In the genomic region with DNA sequence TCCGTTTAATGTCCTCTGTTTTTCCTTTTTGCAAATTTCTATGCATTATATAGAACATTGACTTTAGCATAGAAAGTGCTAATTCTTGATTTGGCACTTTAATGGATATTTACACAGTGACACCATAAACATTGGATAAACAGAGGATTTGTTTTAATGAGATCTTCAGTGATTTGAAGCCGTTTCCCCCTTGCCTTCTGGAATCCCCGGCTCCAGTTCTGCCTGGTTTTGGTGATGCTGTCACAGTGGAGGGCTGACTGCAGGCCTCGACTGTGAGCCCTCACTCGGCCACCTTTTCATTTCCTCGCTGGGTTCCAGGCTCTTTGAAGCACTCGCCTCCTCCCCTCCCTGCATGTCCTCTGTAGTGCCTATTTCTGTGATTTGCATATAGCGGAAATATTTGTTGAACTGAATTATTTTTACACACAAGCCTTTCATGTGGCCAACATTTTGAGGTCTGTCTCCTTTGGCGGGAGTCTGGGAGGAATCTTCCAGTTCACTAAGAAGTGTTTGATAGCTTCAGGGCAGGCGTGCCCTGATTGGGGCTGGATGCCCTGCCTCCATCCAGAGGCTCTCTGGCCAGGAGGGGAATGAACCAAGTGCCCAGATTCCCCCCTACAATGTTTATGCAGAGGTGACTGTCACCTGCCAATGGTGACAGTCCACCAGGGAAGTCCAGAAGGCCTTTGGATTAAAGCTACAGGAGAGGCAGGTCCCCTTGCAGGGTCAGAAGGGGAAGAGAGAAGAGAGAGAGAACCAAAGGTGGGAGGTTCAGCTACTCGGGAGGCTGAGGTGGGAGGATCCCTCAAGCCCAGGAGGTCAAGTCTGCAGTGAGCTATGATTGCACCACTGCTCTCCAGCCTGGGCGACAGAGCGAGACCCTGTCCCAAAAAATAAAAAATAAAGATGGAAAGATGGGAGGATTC, we compare ENCODE assay signal across 10 cellular contexts.
DNase-seq lines count a peak whose midpoint lies in the region; ATAC-seq, FAIRE-seq and TF ChIP-seq lines count a peak whose summit lies in the region.
"Had no signal": no experiment of that assay in that cellular context is flagged by ENCODE, and none has a peak within 500 bp of the region (broad histone marks: within the 10 kb centered on the region; RNA-seq: fewer than 3 reads in every experiment).

No MANE protein-coding gene starts in this region.

- no peaks in the 10 kb centered on the region for H3K27me3 ChIP-seq in stomach

- intact Hi-C loops in stomach (cut with DNase I; ENCODE audit: low total_unique reads): loop anchor here (10.0 kb wide), 1 partner anchor 50 kb away; no protein-coding TSS in a partner anchor

- 67 to 79% (median 73%) methylated on average over 12 to 13 of the region's 13 CpGs for WGBS in stomach, 5 donors

- no peaks in the 10 kb centered on the region for H3K36me3 ChIP-seq in stomach

- FAIRE-seq in D721Med (lab: Jason Lieb, UNC): no peak
- FAIRE-seq: colon had no signal

- no peaks in the 10 kb centered on the region for H3K36me3 Mint-ChIP-seq in activated T-cell treated with anti-CD3 and anti-CD28 coated beads, Interleukin-2, amount 50 U/mL, for 72 hours (ENCODE audit: insufficient read depth in 2 of 2)

- peaks cover 34% of the 10 kb centered on the region for H3K4me1 Mint-ChIP-seq in activated T-cell treated with anti-CD3 and anti-CD28 coated beads, Interleukin-2, amount 50 U/mL, for 72 hours (ENCODE audit: low read depth)

- no peaks in the 10 kb centered on the region for H3K27me3 Mint-ChIP-seq in activated T-cell treated with anti-CD3 and anti-CD28 coated beads, Interleukin-2, amount 50 U/mL, for 72 hours (ENCODE audit: low read depth)

- peak overlapping the region in 4 of 5 donors; percentile 43 to 90 (median 59) for H3K27ac ChIP-seq in stomach
- H3K27ac ChIP-seq: SK-N-MC had no signal

- no peak for DNase-seq in activated T-cell treated with anti-CD3 and anti-CD28 coated beads, Interleukin-2, amount 50 U/mL, for 72 hours
- DNase-seq in activated T-cell treated with anti-CD3 and anti-CD28 coated beads for 4 hours (no peak), astrocyte of the hippocampus (ENCODE audit: low read depth, low spot score) (peak; percentile 69), stomach (no peak), NCI-H187 treated with DMSO at 0.1 percent for 48 hours (lab: John Stamatoyannopoulos, UW) (no peak), 8988T (no peak), D721Med (ENCODE audit: insufficient read length, low spot score) (no peak)

- peak overlapping the region; percentile 3 to 12 for H3K4me3 Mint-ChIP-seq in activated T-cell treated with anti-CD3 and anti-CD28 coated beads, Interleukin-2, amount 50 U/mL, for 72 hours

- no peak overlapping the region for H3K27ac Mint-ChIP-seq in activated T-cell treated with anti-CD3 and anti-CD28 coated beads, Interleukin-2, amount 50 U/mL, for 72 hours

- no peaks in the 10 kb centered on the region for H3K9me3 ChIP-seq in stomach

- ATAC-seq in activated T-cell treated with anti-CD3 and anti-CD28 coated beads, Interleukin-2, amount 50 U/mL, for 72 hours (replicated peaks in 1 of 2): no peak
- peak; percentile 40 for ATAC-seq in HG02759 (IDR thresholded peaks at IDR 0.05; ENCODE audit: unreplicated experiment)

- no peak for TF ChIP-seq EP300 in stomach (IDR thresholded peaks at IDR 0.05)

- H3K4me3 ChIP-seq in stomach: no peak overlapping the region
- H3K4me3 ChIP-seq: SK-N-MC had no signal

- TF ChIP-seq POLR2A in stomach (IDR thresholded peaks at IDR 0.05): no peak

- TF ChIP-seq CTCF in stomach (IDR thresholded peaks at IDR 0.05): no peak
- TF ChIP-seq CTCF in D721Med (IDR thresholded peaks at IDR 0.05; ENCODE audit: insufficient read depth, missing control alignments): no peak

- no peaks in the 10 kb centered on the region for H3K9me3 Mint-ChIP-seq in activated T-cell treated with anti-CD3 and anti-CD28 coated beads, Interleukin-2, amount 50 U/mL, for 72 hours

- peaks cover 43 to 93% (median 71%) of the 10 kb centered on the region in 4 donors for H3K4me1 ChIP-seq in stomach
